In the genomic region with DNA sequence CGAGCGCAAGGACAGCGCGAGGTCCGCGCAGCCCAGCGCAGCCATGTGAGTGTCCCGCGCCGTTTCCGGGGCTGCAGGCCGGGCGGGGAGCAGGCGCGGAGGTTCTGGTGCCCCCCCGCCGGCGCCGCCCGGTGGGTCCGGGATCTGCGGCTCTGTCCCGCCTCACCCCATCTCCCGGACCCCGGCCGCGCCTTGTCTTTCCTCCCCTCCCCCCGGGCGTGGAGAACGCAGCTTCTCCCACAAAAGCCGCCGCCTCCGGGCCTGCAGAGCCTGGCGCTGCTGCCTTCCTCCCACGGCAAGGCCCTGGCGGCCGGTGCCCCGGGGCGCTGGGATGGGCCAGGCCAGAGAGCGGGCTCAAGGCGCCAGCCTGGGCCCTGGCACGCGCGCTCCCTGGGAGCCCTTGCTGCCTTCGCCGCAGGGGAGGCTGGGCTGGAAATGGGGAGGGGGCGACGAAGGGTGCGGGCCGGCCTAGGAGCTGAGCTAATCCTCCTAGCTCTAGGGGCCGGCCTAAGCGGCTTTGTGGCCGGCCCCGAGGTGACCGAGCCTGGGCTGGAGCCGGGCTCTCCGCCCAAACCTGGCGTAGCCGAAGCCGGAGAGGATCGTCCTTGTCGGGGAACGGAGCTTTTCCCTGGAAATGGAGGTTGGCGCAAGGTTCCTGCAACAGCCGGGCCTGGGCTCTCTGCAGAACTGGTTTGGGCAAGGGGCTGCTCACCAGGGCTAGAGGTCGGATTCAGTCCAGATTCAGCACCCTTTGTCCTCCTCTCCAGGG, we compare ENCODE assay signal across 8 cellular contexts. TPM values are rescaled to one million over a fixed set of nuclear protein-coding genes. Genes with fewer than 3 reads are reported as not detected.
DNase-seq lines count a peak whose midpoint lies in the region; ATAC-seq and TF ChIP-seq lines count a peak whose summit lies in the region.

No MANE protein-coding gene starts in this region.

- H3K36me3 ChIP-seq in DND-41 (ENCODE audit: insufficient read depth, low read length) (no peaks in the 10 kb centered on the region), esophagus (ENCODE audit: control insufficient read depth in 2 of 2, insufficient read depth in 2 of 2, low read length in 1 of 2) (no peaks in the 10 kb centered on the region)

- no peaks in the 10 kb centered on the region for H3K9me3 Mint-ChIP-seq in activated CD4-positive, alpha-beta T cell treated with anti-CD3 and anti-CD28 coated beads, Interleukin-2, amount 10 ng/mL, durations not matched to agents 7 days and 5 days
- H3K9me3 Mint-ChIP-seq in natural killer cell, result no peaks in the 10 kb centered on the region

- H3K9me3 ChIP-seq in DND-41 (ENCODE audit: insufficient read depth, low read length, severe bottlenecking) (no peaks in the 10 kb centered on the region), esophagus (ENCODE audit: control insufficient read depth in 2 of 2, insufficient read depth in 1 of 2, low read depth in 1 of 2, low read length in 1 of 2) (no peaks in the 10 kb centered on the region)

- H3K27me3 Mint-ChIP-seq in activated CD4-positive, alpha-beta T cell treated with anti-CD3 and anti-CD28 coated beads, Interleukin-2, amount 10 ng/mL, durations not matched to agents 7 days and 5 days, result peaks cover 63% of the 10 kb centered on the region
- peaks cover 0 to 15% of the 10 kb centered on the region in 2 donors for H3K27me3 Mint-ChIP-seq in natural killer cell (ENCODE audit: low read depth in 2 of 2)

- H3K4me2 ChIP-seq in DND-41 (ENCODE audit: insufficient read depth, low read length), result peak overlapping the region; percentile 90

- peak overlapping the region; percentile 78 for H3K9ac ChIP-seq in DND-41 (ENCODE audit: low read depth, low read length)

- CTCF ChIA-PET in activated CD4-positive, alpha-beta T cell treated with anti-CD3 and anti-CD28 coated beads, Interleukin-2, amount 10 ng/mL, durations not matched to agents 7 days and 5 days (lab: Charles Lee), result interaction anchor here (0.6 to 12.3 kb wide), 10 partner anchors 8 to 140 kb away, joined by 3 to 116 read pairs (median 4); a partner anchor contains a TSS

- peak; percentile 45 for DNase-seq in DND-41
- DNase-seq in HK-2 (ENCODE audit: unreplicated experiment), result peak; percentile 54
- peak; percentile 30 for DNase-seq in activated CD4-positive, alpha-beta T cell treated with anti-CD3 and anti-CD28 coated beads, Interleukin-2, amount 10 ng/mL, durations not matched to agents 7 days and 5 days
- peak; percentile 36 for DNase-seq in natural killer cell
- no peak for DNase-seq in Kasumi-1 (lab: John Stamatoyannopoulos, UW)
- DNase-seq in DMS153 (lab: John Stamatoyannopoulos, UW), result no peak

- peak overlapping the region; percentile 77 for H2AFZ ChIP-seq in DND-41 (ENCODE audit: low read depth, low read length)

- peaks cover 21% of the 10 kb centered on the region for H3K4me1 Mint-ChIP-seq in activated CD4-positive, alpha-beta T cell treated with anti-CD3 and anti-CD28 coated beads, Interleukin-2, amount 10 ng/mL, durations not matched to agents 7 days and 5 days
- H3K4me1 Mint-ChIP-seq in natural killer cell, result peaks cover 19 to 33% of the 10 kb centered on the region in 2 donors

- no peaks in the 10 kb centered on the region for H3K27me3 ChIP-seq in DND-41 (ENCODE audit: insufficient read depth, low read length, poor library complexity)
- no peaks in the 10 kb centered on the region for H3K27me3 ChIP-seq in esophagus (ENCODE audit: control insufficient read depth in 1 of 2, insufficient read depth in 2 of 2, low read length in 2 of 2)

- POLR2A ChIA-PET in activated CD4-positive, alpha-beta T cell treated with anti-CD3 and anti-CD28 coated beads, Interleukin-2, amount 10 ng/mL, durations not matched to agents 7 days and 5 days (lab: Charles Lee), result interaction anchor here (0.6 kb wide), 1 partner anchor 13 kb away, joined by 3 read pairs; no protein-coding TSS in a partner anchor

- peak overlapping the region; percentile 58; the same call in 1 of the 2 replicates for H3K27ac ChIP-seq in DND-41 (ENCODE audit: low read length)
- peak overlapping the region; percentile 76 to 77 for H3K27ac ChIP-seq in esophagus (ENCODE audit: low read depth in 2 of 2, low read length in 1 of 2)

- H3K4me1 ChIP-seq in DND-41 (ENCODE audit: insufficient read depth, low read length) (peaks cover 32% of the 10 kb centered on the region), esophagus (ENCODE audit: control insufficient read depth in 2 of 2, insufficient read depth in 2 of 2, low read length in 1 of 2) (peaks cover 0 to 7% of the 10 kb centered on the region in 2 donors)

- no peak overlapping the region for H3K27ac Mint-ChIP-seq in activated CD4-positive, alpha-beta T cell treated with anti-CD3 and anti-CD28 coated beads, Interleukin-2, amount 10 ng/mL, durations not matched to agents 7 days and 5 days
- peak overlapping the region; percentile 70 to 92 for H3K27ac Mint-ChIP-seq in natural killer cell

- TF ChIP-seq CTCF in DND-41 (IDR thresholded peaks at IDR 0.05; ENCODE audit: borderline replicate concordance, extremely low read depth, low read length, poor library complexity, severe bottlenecking), result no peak
- TF ChIP-seq CTCF in natural killer cell (IDR thresholded peaks at IDR 0.05), result no peak

- H4K20me1 ChIP-seq in DND-41 (ENCODE audit: insufficient read depth, low read length), result peaks cover 12% of the 10 kb centered on the region; the same call in 1 of the 2 replicates

- H3K36me3 Mint-ChIP-seq in activated CD4-positive, alpha-beta T cell treated with anti-CD3 and anti-CD28 coated beads, Interleukin-2, amount 10 ng/mL, durations not matched to agents 7 days and 5 days (ENCODE audit: low read depth), result peaks cover 3% of the 10 kb centered on the region
- no peaks in the 10 kb centered on the region for H3K36me3 Mint-ChIP-seq in natural killer cell

- peak overlapping the region; percentile 64 for H3K4me3 Mint-ChIP-seq in activated CD4-positive, alpha-beta T cell treated with anti-CD3 and anti-CD28 coated beads, Interleukin-2, amount 10 ng/mL, durations not matched to agents 7 days and 5 days
- H3K4me3 Mint-ChIP-seq in natural killer cell, result peak overlapping the region; percentile 91

- WGBS in esophagus, 2 donors, result 2 to 3% methylated on average over 56 to 66 of the region's 66 CpGs

- H3K4me3 ChIP-seq in DND-41 (ENCODE audit: low read depth in 1 of 2, low read length in 2 of 2), result peak overlapping the region; percentile 52 to 67
- H3K4me3 ChIP-seq in esophagus (ENCODE audit: low read depth in 1 of 2, low read length in 2 of 2), result peak overlapping the region; percentile 43 to 61

- H3K79me2 ChIP-seq in DND-41 (ENCODE audit: insufficient read depth, low read length), result peaks cover 12% of the 10 kb centered on the region

- intact Hi-C loops in natural killer cell (cut with micrococcal nuclease), result loop anchor here (5.0 to 10.0 kb wide), 2 partner anchors 37 to 276 kb away; a partner anchor contains a TSS

- ATAC-seq in DND-41 (ENCODE audit: insufficient read depth, low read depth), result peak; percentile 66
- peak; percentile 20 to 41 (median 38) for ATAC-seq in natural killer cell
- no peak for ATAC-seq in GM18873 (IDR thresholded peaks at IDR 0.05; ENCODE audit: low FRiP score, unreplicated experiment)

RNA-seq across cellular contexts. Expression of a gene that starts 0.4 kb away (rescaled TPM):
- total RNA-seq in activated CD4-positive, alpha-beta T cell treated with anti-CD3 and anti-CD28 coated beads, Interleukin-2, amount 10 ng/mL, durations not matched to agents 7 days and 5 days, result 10 to 100 TPM; 12.8 to 15.8 TPM
- 10 to 100 TPM; 12.7 to 14.9 TPM for polyA plus RNA-seq in esophagus
- 100 to 1,000 TPM in 1 of 3 donors, 10 to 100 TPM in 2; 68.2 to 118 (median 74.8) TPM for total RNA-seq in natural killer cell

RNA-seq across cellular contexts. Expression of a gene that starts 33.3 kb away (rescaled TPM):
- 10 to 100 TPM; 87.1 to 98.5 TPM for total RNA-seq in activated CD4-positive, alpha-beta T cell treated with anti-CD3 and anti-CD28 coated beads, Interleukin-2, amount 10 ng/mL, durations not matched to agents 7 days and 5 days
- polyA plus RNA-seq in esophagus, result 10 to 100 TPM; 16.9 to 21.3 TPM
- total RNA-seq in natural killer cell, result 10 to 100 TPM; 61.4 to 76.7 (median 63.6) TPM

RNA-seq across cellular contexts. Expression of a gene that starts 45.7 kb away (rescaled TPM):
- not detected for total RNA-seq in activated CD4-positive, alpha-beta T cell treated with anti-CD3 and anti-CD28 coated beads, Interleukin-2, amount 10 ng/mL, durations not matched to agents 7 days and 5 days
- polyA plus RNA-seq in esophagus, result not detected
- under 1 TPM in 1 of 3 donors, not detected in 2; 0.50 TPM for total RNA-seq in natural killer cell

RNA-seq across cellular contexts. Expression of a gene that starts 48.1 kb away (rescaled TPM):
- 10 to 100 TPM; 52.1 to 60.3 TPM for total RNA-seq in activated CD4-positive, alpha-beta T cell treated with anti-CD3 and anti-CD28 coated beads, Interleukin-2, amount 10 ng/mL, durations not matched to agents 7 days and 5 days
- polyA plus RNA-seq in esophagus, result 10 to 100 TPM; 17.0 to 78.1 TPM
- 10 to 100 TPM; 76.0 to 84.9 (median 83.3) TPM for total RNA-seq in natural killer cell

Comparison
In these comparisons a context has a peak if more than half of its experiments do, and no peak if none do; other contexts are left out.
1. DNase-seq: peak in DND-41 (single experiment), HK-2 (single experiment), activated CD4-positive, alpha-beta T cell treated with anti-CD3 and anti-CD28 coated beads, Interleukin-2, amount 10 ng/mL, durations not matched to agents 7 days and 5 days (single experiment) and natural killer cell (single experiment); none in Kasumi-1 (0 of 2) and DMS153 (single experiment).
2. RNA of a gene that starts 0.4 kb away (total RNA-seq): 68.2 to 118 TPM in natural killer cell; 12.8 to 15.8 TPM in activated CD4-positive, alpha-beta T cell treated with anti-CD3 and anti-CD28 coated beads, Interleukin-2, amount 10 ng/mL, durations not matched to agents 7 days and 5 days; every median in the first group is over 4 times any median in the second.